11 cellular contexts compared by ENCODE assay signal in the genomic region with DNA sequence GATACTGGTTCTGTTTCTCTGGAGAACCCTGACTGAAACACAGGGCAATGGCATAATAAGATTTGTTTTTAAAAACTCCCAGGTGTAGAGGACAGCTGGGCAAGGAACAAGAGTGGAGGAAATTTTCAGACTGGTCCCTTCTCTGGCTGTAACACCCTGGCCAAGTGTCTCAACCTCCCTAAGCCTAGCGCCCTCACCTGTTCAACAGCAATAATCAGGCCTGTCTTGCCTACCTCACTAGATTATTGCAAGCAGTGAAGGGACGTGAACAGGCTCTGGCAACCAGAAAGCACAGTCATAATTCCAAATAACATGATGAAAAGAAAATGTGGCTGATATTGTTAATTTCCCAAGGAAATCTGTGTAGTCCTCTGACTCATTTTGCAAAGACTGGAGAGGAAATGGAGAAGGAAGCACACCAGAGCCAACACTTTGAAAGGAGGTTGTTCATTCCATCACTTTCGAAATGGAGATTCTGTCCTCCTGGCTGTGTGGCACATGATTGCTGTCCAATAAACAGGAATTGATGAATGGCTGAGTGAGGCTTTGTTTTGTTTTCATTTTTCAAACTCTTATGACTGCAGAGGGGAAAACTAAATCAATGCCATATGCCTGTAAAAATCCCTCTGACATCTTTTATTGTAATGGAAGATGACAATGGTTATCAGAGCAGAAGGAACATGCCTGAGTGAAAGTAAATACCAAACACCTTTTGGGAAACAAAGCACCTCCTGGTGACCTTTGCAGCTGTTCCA.
DNase-seq lines count a peak whose midpoint lies in the region; ATAC-seq and TF ChIP-seq lines count a peak whose summit lies in the region.
"Had no signal": no experiment of that assay in that cellular context is flagged by ENCODE, and none has a peak within 500 bp of the region (broad histone marks: within the 10 kb centered on the region; RNA-seq: fewer than 3 reads in every experiment).

No MANE protein-coding gene starts in this region.

- no peak overlapping the region for H3K9ac ChIP-seq in OCI-LY1 (ENCODE audit: low read length)

- TF ChIP-seq CTCF in A673 (conservative IDR thresholded peaks at IDR 0.05; ENCODE audit: low read depth, low read length) (peak; percentile 41; the same call in 1 of the 2 replicates), GM12865 (IDR thresholded peaks at IDR 0.05; ENCODE audit: insufficient read depth, low read depth, low read length, missing control alignments) (no peak), OCI-LY1 (IDR thresholded peaks at IDR 0.05; ENCODE audit: low read length) (peak; percentile 47; the same call in 1 of the 2 replicates), breast epithelium (IDR thresholded peaks at IDR 0.05) (no peak)

- H3K4me3 ChIP-seq in A673 (ENCODE audit: low read depth, low read length, poor library complexity, severe bottlenecking) = no peak overlapping the region
- no peak overlapping the region for H3K4me3 ChIP-seq in GM12865 (ENCODE audit: low read depth, low read length)
- no peak overlapping the region for H3K4me3 ChIP-seq in OCI-LY1 (ENCODE audit: low read depth, low read length, poor library complexity, severe bottlenecking)
- no peak overlapping the region for H3K4me3 ChIP-seq in breast epithelium
- H3K4me3 ChIP-seq: gastroesophageal sphincter, tibial nerve had no signal

- H3K79me2 ChIP-seq in OCI-LY1 (ENCODE audit: insufficient read depth, low read length) = no peaks in the 10 kb centered on the region

- H2AFZ ChIP-seq in OCI-LY1 (ENCODE audit: low read length) = no peak overlapping the region

- no peaks in the 10 kb centered on the region for H3K9me2 ChIP-seq in OCI-LY1 (ENCODE audit: low read depth, low read length)

- H3K9me3 ChIP-seq in A673 (ENCODE audit: low read depth, low read length, poor library complexity, severe bottlenecking) (peaks cover 14% of the 10 kb centered on the region), OCI-LY1 (ENCODE audit: low read length) (no peaks in the 10 kb centered on the region), breast epithelium (peaks cover 3 to 4% of the 10 kb centered on the region in 2 donors)

- H3K4me1 ChIP-seq in A673 (ENCODE audit: insufficient read depth, low read length, poor library complexity, severe bottlenecking) (peaks cover 28% of the 10 kb centered on the region), OCI-LY1 (ENCODE audit: insufficient read depth, low read length, severe bottlenecking) (no peaks in the 10 kb centered on the region), breast epithelium (no peaks in the 10 kb centered on the region)
- H3K4me1 ChIP-seq: gastroesophageal sphincter, tibial nerve had no signal

- no peaks in the 10 kb centered on the region for H4K20me1 ChIP-seq in OCI-LY1 (ENCODE audit: insufficient read depth, low read length)

- H3K36me3 ChIP-seq in A673 (ENCODE audit: insufficient read depth, low read length, poor library complexity, severe bottlenecking) (peaks cover 9% of the 10 kb centered on the region), OCI-LY1 (ENCODE audit: insufficient read depth, low read length) (no peaks in the 10 kb centered on the region), breast epithelium (no peaks in the 10 kb centered on the region)
- H3K36me3 ChIP-seq: gastroesophageal sphincter had no signal

- no peaks in the 10 kb centered on the region for H3F3A ChIP-seq in OCI-LY1 (ENCODE audit: insufficient read depth, low read length)

- no peak for TF ChIP-seq POLR2A in breast epithelium (IDR thresholded peaks at IDR 0.05)

- POLR2A ChIA-PET in A673 (lab: Charles Lee; ENCODE audit: low non-redundant PET) = no interaction called here

- intact Hi-C loops in A673 (cut with micrococcal nuclease; ENCODE audit: unreplicated experiment) (no loop called here), breast epithelium (cut with DNase I; ENCODE audit: low total_unique reads) (no loop called here)

- H3K27me3 ChIP-seq in A673 (replicated peaks; ENCODE audit: insufficient read depth, low read depth, low read length, poor library complexity) = no peaks in the 10 kb centered on the region
- no peaks in the 10 kb centered on the region for H3K27me3 ChIP-seq in OCI-LY1 (ENCODE audit: insufficient read depth, low read length)
- H3K27me3 ChIP-seq in breast epithelium = no peaks in the 10 kb centered on the region
- H3K27me3 ChIP-seq: gastroesophageal sphincter, tibial nerve had no signal

- CTCF ChIA-PET in A673 (lab: Charles Lee) = no interaction called here

- BruUV-seq in A673 (replicated peaks; lab: Mats Ljungman, UMichigan) = no TSS peak

- H3K4me2 ChIP-seq in OCI-LY1 (ENCODE audit: low read length) = no peak overlapping the region

- ATAC-seq in HG03025 (IDR thresholded peaks at IDR 0.05; ENCODE audit: low FRiP score, unreplicated experiment) (no peak), HG02970 (IDR thresholded peaks at IDR 0.05; ENCODE audit: low FRiP score, unreplicated experiment) (no peak)
- ATAC-seq: gastroesophageal sphincter had no signal

- DNase-seq in A673 (ENCODE audit: low spot score) (no peak), GM12865 (ENCODE audit: low read depth) (peak; percentile 15), fibroblast of peridontal ligament (ENCODE audit: extremely low read depth) (peak; percentile 32), breast epithelium (ENCODE audit: low spot score in 2 of 2) (no peak), superior temporal gyrus (ENCODE audit: extremely low spot score) (no peak)
- DNase-seq: activated T-cell treated with anti-CD3 and anti-CD28 coated beads for 4 hours had no signal

- H3K27ac ChIP-seq in A673 (ENCODE audit: low read depth, low read length, poor library complexity, severe bottlenecking) (no peak overlapping the region), OCI-LY1 (ENCODE audit: low read depth, low read length, poor library complexity, severe bottlenecking) (no peak overlapping the region), breast epithelium (peak overlapping the region in 1 of 2 donors; percentile 21)
- H3K27ac ChIP-seq: gastroesophageal sphincter, tibial nerve had no signal

Comparison
In these comparisons a context has a peak if more than half of its experiments do, and no peak if none do; other contexts are left out.
1. DNase-seq: peak in GM12865 (single experiment) and fibroblast of peridontal ligament (single experiment); none in A673 (single experiment), breast epithelium (0 of 2) and superior temporal gyrus (single experiment).
2. CTCF ChIP-seq: peak in A673 (single experiment) and OCI-LY1 (single experiment); none in GM12865 (single experiment) and breast epithelium (0 of 3).